17 cellular contexts compared by ENCODE assay signal in genomic region chr12:114269153-114269552, GRCh38.
A peak's percentile ranks its signal among the peaks of the same experiment; 100 is the strongest.
DNase-seq lines count a peak whose midpoint lies in the region; ATAC-seq and TF ChIP-seq lines count a peak whose summit lies in the region.
"Had no signal": no experiment of that assay in that cellular context is flagged by ENCODE, and none has a peak within 500 bp of the region (broad histone marks: within the 10 kb centered on the region; RNA-seq: fewer than 3 reads in every experiment).

No MANE protein-coding gene starts in this region.

- 53% methylated on average over 2 of the region's 2 CpGs for WGBS in esophagus muscularis mucosa

- no peak for TF ChIP-seq POLR2A in esophagus muscularis mucosa (IDR thresholded peaks at IDR 0.05; ENCODE audit: low read depth)

- H3K27ac Mint-ChIP-seq in GM23338, result no peak overlapping the region
- H3K27ac Mint-ChIP-seq in T-helper 2 cell treated with Interferon-gamma antibody and Interleukin-4, amounts not matched to agents 5 μg/mL and 100 μg/mL, for 36 hours, result no peak overlapping the region
- H3K27ac Mint-ChIP-seq: activated T-helper 2 cell treated with anti-CD3 and anti-CD28 coated beads, Interferon-gamma antibody, Interleukin-2, Interleukin-4, amounts not matched to agents 10 μg/mL and 5 μg/mL and 100 μg/mL, durations not matched to agents 14 hours and 24 hours and 36 hours; CD4-positive, alpha-beta T cell; dendritic cell treated with granulocyte-macrophage colony-stimulating factor and Interleukin-4, amounts not matched to agents 40 ng/mL and 50 ng/mL, for 4 days had no signal

- no peaks in the 10 kb centered on the region for H3K36me3 Mint-ChIP-seq in GM23338 (ENCODE audit: low read depth)
- H3K36me3 Mint-ChIP-seq in T-helper 2 cell treated with Interferon-gamma antibody and Interleukin-4, amounts not matched to agents 5 μg/mL and 100 μg/mL, for 36 hours (ENCODE audit: low read depth), result no peaks in the 10 kb centered on the region

- peaks cover 28% of the 10 kb centered on the region for H3K4me1 Mint-ChIP-seq in GM23338
- no peaks in the 10 kb centered on the region for H3K4me1 Mint-ChIP-seq in T-helper 2 cell treated with Interferon-gamma antibody and Interleukin-4, amounts not matched to agents 5 μg/mL and 100 μg/mL, for 36 hours (ENCODE audit: low read depth)

- no peak overlapping the region for H3K4me3 ChIP-seq in BLaER1 treated with 17β-estradiol and CSF1 and Interleukin-3, amounts not matched to agents 10 nM and 100 nM
- H3K4me3 ChIP-seq in GM23338 (no peak overlapping the region), esophagus muscularis mucosa (no peak overlapping the region)
- H3K4me3 ChIP-seq: SK-N-MC had no signal

- H3K36me3 ChIP-seq in BLaER1 treated with 17β-estradiol and CSF1 and Interleukin-3, amounts not matched to agents 10 nM and 100 nM, result no peaks in the 10 kb centered on the region
- H3K36me3 ChIP-seq in GM23338 (ENCODE audit: insufficient read depth) (no peaks in the 10 kb centered on the region), esophagus muscularis mucosa (no peaks in the 10 kb centered on the region)

- H3K9me3 ChIP-seq in BLaER1 treated with 17β-estradiol and CSF1 and Interleukin-3, amounts not matched to agents 10 nM and 100 nM (replicated peaks in 1 of 11), result no peaks in the 10 kb centered on the region
- H3K9me3 ChIP-seq in esophagus muscularis mucosa, result no peaks in the 10 kb centered on the region

- intact Hi-C loops in posterior vena cava (cut with DNase I), result no loop called here
- intact Hi-C loops in esophagus muscularis mucosa (cut with DNase I), result no loop called here

- peaks cover 0 to 7% (median 4%) of the 10 kb centered on the region in 10 experiments; a peak in 9 of 20 replicates for H3K4me1 ChIP-seq in BLaER1 treated with 17β-estradiol and CSF1 and Interleukin-3, amounts not matched to agents 10 nM and 100 nM
- H3K4me1 ChIP-seq in GM23338 (ENCODE audit: insufficient read depth), result peaks cover 27% of the 10 kb centered on the region
- no peaks in the 10 kb centered on the region for H3K4me1 ChIP-seq in foreskin keratinocyte
- H3K4me1 ChIP-seq in esophagus muscularis mucosa, result peaks cover 0 to 5% (median under 1%) of the 10 kb centered on the region in 4 donors

- peaks cover 17% of the 10 kb centered on the region for H3K9me2 ChIP-seq in GM23338 (ENCODE audit: insufficient read depth)

- H3F3A ChIP-seq in GM23338 (replicated peaks; ENCODE audit: low read depth), result no peaks in the 10 kb centered on the region

- DNase-seq in GM23338 (ENCODE audit: low spot score) (no peak), NCI-H510A treated with DMSO at 0.1 percent for 48 hours (lab: John Stamatoyannopoulos, UW) (peak; percentile 94), foreskin keratinocyte (peak; percentile 32 to 41), posterior vena cava (ENCODE audit: low spot score) (no peak), esophagus muscularis mucosa (ENCODE audit: extremely low spot score) (no peak), cerebellum (ENCODE audit: low spot score) (no peak)
- no peak for DNase-seq in T-helper 2 cell treated with Interferon-gamma antibody and Interleukin-4, amounts not matched to agents 5 μg/mL and 100 μg/mL, for 36 hours (ENCODE audit: low spot score)
- DNase-seq: CD4-positive, alpha-beta T cell; Karpas-422; NCI-H1092 treated with DMSO at 0.1 percent for 48 hours; NK-92 treated with Interleukin-12 subunit alpha and Interleukin-12 subunit beta, amount 100 ng/mL, for 24 hours; stimulated activated CD8-positive, alpha-beta memory T cell treated with anti-CD3 and anti-CD28 coated beads, Interleukin-4, amount 100 ng/mL, for 48 hours had no signal

- TF ChIP-seq CTCF in GM23338 (conservative IDR thresholded peaks at IDR 0.05; ENCODE audit: low read depth in 2 of 2) (no peak), foreskin keratinocyte (conservative IDR thresholded peaks at IDR 0.05) (no peak), esophagus muscularis mucosa (IDR thresholded peaks at IDR 0.05) (no peak)

- no peak overlapping the region for H3K27ac ChIP-seq in BLaER1 treated with 17β-estradiol and CSF1 and Interleukin-3, amounts not matched to agents 10 nM and 100 nM
- no peak overlapping the region for H3K27ac ChIP-seq in GM23338 (ENCODE audit: low read depth)
- no peak overlapping the region for H3K27ac ChIP-seq in foreskin keratinocyte
- H3K27ac ChIP-seq in esophagus muscularis mucosa (replicated peaks in 1 of 4), result no peak overlapping the region
- H3K27ac ChIP-seq: SK-N-MC had no signal

- H3K9me3 Mint-ChIP-seq in GM23338, result no peaks in the 10 kb centered on the region
- no peaks in the 10 kb centered on the region for H3K9me3 Mint-ChIP-seq in T-helper 2 cell treated with Interferon-gamma antibody and Interleukin-4, amounts not matched to agents 5 μg/mL and 100 μg/mL, for 36 hours
- H3K9me3 Mint-ChIP-seq: activated T-helper 2 cell treated with anti-CD3 and anti-CD28 coated beads, Interferon-gamma antibody, Interleukin-2, Interleukin-4, amounts not matched to agents 10 μg/mL and 5 μg/mL and 100 μg/mL, durations not matched to agents 14 hours and 24 hours and 36 hours; CD4-positive, alpha-beta T cell; dendritic cell treated with granulocyte-macrophage colony-stimulating factor and Interleukin-4, amounts not matched to agents 40 ng/mL and 50 ng/mL, for 4 days had no signal

- peak overlapping the region; percentile 74; the same call in 1 of the 2 replicates for H2AFZ ChIP-seq in GM23338

- H3K4me2 ChIP-seq in BLaER1 treated with 17β-estradiol and CSF1 and Interleukin-3, amounts not matched to agents 10 nM and 100 nM, result peak overlapping the region in 6 of 11 experiments; percentile 1 to 46 (median 13); a peak in 7 of 22 replicates
- H3K4me2 ChIP-seq in GM23338, result no peak overlapping the region

- no peaks in the 10 kb centered on the region for H4K20me1 ChIP-seq in BLaER1 treated with 17β-estradiol and CSF1 and Interleukin-3, amounts not matched to agents 10 nM and 100 nM
- H4K20me1 ChIP-seq in GM23338 (replicated peaks; ENCODE audit: insufficient read depth), result no peaks in the 10 kb centered on the region

- no peak overlapping the region for H3K4me3 Mint-ChIP-seq in GM23338
- H3K4me3 Mint-ChIP-seq in T-helper 2 cell treated with Interferon-gamma antibody and Interleukin-4, amounts not matched to agents 5 μg/mL and 100 μg/mL, for 36 hours, result no peak overlapping the region
- H3K4me3 Mint-ChIP-seq: CD4-positive, alpha-beta T cell; dendritic cell treated with granulocyte-macrophage colony-stimulating factor and Interleukin-4, amounts not matched to agents 40 ng/mL and 50 ng/mL, for 4 days had no signal

- no peak for TF ChIP-seq EP300 in esophagus muscularis mucosa (IDR thresholded peaks at IDR 0.05)

- no peak overlapping the region for H3K9ac ChIP-seq in BLaER1 treated with 17β-estradiol and CSF1 and Interleukin-3, amounts not matched to agents 10 nM and 100 nM

- H3K27me3 Mint-ChIP-seq in GM23338 (ENCODE audit: insufficient read depth, low read depth, poor library complexity), result peaks cover 6% of the 10 kb centered on the region
- H3K27me3 Mint-ChIP-seq in T-helper 2 cell treated with Interferon-gamma antibody and Interleukin-4, amounts not matched to agents 5 μg/mL and 100 μg/mL, for 36 hours (ENCODE audit: low read depth), result no peaks in the 10 kb centered on the region
- H3K27me3 Mint-ChIP-seq: dendritic cell treated with granulocyte-macrophage colony-stimulating factor and Interleukin-4, amounts not matched to agents 40 ng/mL and 50 ng/mL, for 4 days had no signal

- ATAC-seq in GM23338, result no peak
- peak; percentile 32 for ATAC-seq in foreskin keratinocyte
- ATAC-seq: left lobe of liver had no signal

- H3K27me3 ChIP-seq in BLaER1 treated with 17β-estradiol and CSF1 and Interleukin-3, amounts not matched to agents 10 nM and 100 nM, result no peaks in the 10 kb centered on the region
- H3K27me3 ChIP-seq in GM23338 (ENCODE audit: insufficient read depth) (no peaks in the 10 kb centered on the region), foreskin keratinocyte (no peaks in the 10 kb centered on the region), esophagus muscularis mucosa (peaks cover 0 to 48% (median 3%) of the 10 kb centered on the region in 4 donors)

- H3K79me2 ChIP-seq in GM23338 (replicated peaks; ENCODE audit: insufficient read depth), result no peaks in the 10 kb centered on the region

TF ChIP-seq in GM23338, 12 proteins besides CTCF, POLR2A, EP300 and RAD21 (continues in another document):
- TF ChIP-seq REST (IDR thresholded peaks at IDR 0.05; ENCODE audit: unreplicated experiment), result no peak
- TF ChIP-seq ETS1 (IDR thresholded peaks at IDR 0.05), result no peak
- TF ChIP-seq JUNB (IDR thresholded peaks at IDR 0.05; ENCODE audit: unreplicated experiment), result no peak
- TF ChIP-seq POLR2AphosphoS5 (IDR thresholded peaks at IDR 0.05; ENCODE audit: low read depth), result no peak

Comparison
In these comparisons a context has a peak if more than half of its experiments do, and no peak if none do; other contexts are left out.
1. DNase-seq: peak in NCI-H510A treated with DMSO at 0.1 percent for 48 hours (single experiment) and foreskin keratinocyte (2 of 2); none in GM23338 (single experiment), posterior vena cava (single experiment), esophagus muscularis mucosa (single experiment), cerebellum (single experiment) and T-helper 2 cell treated with Interferon-gamma antibody and Interleukin-4, amounts not matched to agents 5 μg/mL and 100 μg/mL, for 36 hours (single experiment).